ENCODE assay signal across 15 cellular contexts in genomic region chr2:224892574-224893204, GRCh38.
DNase-seq lines count a peak whose midpoint lies in the region; ATAC-seq lines count a peak whose summit lies in the region.
"Had no signal": no experiment of that assay in that cellular context is flagged by ENCODE, and none has a peak within 500 bp of the region (broad histone marks: within the 10 kb centered on the region; RNA-seq: fewer than 3 reads in every experiment).

No MANE protein-coding gene starts in this region.

- H3K9me3 Mint-ChIP-seq in central memory CD8-positive, alpha-beta T cell, result no peaks in the 10 kb centered on the region

- H3K4me3 Mint-ChIP-seq in central memory CD8-positive, alpha-beta T cell, result no peak overlapping the region

- H3K4me1 Mint-ChIP-seq in central memory CD8-positive, alpha-beta T cell, result peaks cover 40% of the 10 kb centered on the region

- peak overlapping the region; percentile 72 for H3K27ac Mint-ChIP-seq in central memory CD8-positive, alpha-beta T cell (ENCODE audit: low read depth)
- H3K27ac Mint-ChIP-seq: activated T-helper 2 cell treated with anti-CD3 and anti-CD28 coated beads, Interferon-gamma antibody, Interleukin-2, Interleukin-4, amounts not matched to agents 10 μg/mL and 5 μg/mL and 100 μg/mL, durations not matched to agents 14 hours and 24 hours and 36 hours had no signal

- ATAC-seq in central memory CD8-positive, alpha-beta T cell (replicated peaks; ENCODE audit: extremely low read depth, poor library complexity, severe bottlenecking), result no peak
- no peak for ATAC-seq in HG02588 (IDR thresholded peaks at IDR 0.05; ENCODE audit: unreplicated experiment)
- ATAC-seq in HG03135 (IDR thresholded peaks at IDR 0.05; ENCODE audit: unreplicated experiment), result no peak
- ATAC-seq: SK-N-SH treated with all-trans-retinoic acid at 6 μM for 48 hours had no signal

- H3K36me3 Mint-ChIP-seq in central memory CD8-positive, alpha-beta T cell (ENCODE audit: insufficient read depth), result peaks cover 48% of the 10 kb centered on the region

- DNase-seq in ELF-1 (ENCODE audit: low read depth, low spot score), result peak; percentile 40
- peak; percentile 77 for DNase-seq in MV-4-11 (lab: John Stamatoyannopoulos, UW)
- DNase-seq in central memory CD8-positive, alpha-beta T cell (ENCODE audit: low spot score in 2 of 2), result no peak
- peak; percentile 34 for DNase-seq in pons (ENCODE audit: low spot score)
- DNase-seq in midbrain (lab: John Stamatoyannopoulos, UW), result no peak
- DNase-seq: activated CD4-positive, CD25-positive, alpha-beta regulatory T cell treated with anti-CD3 and anti-CD28 coated beads, Interleukin-2, amount 50 U/mL, for 72 hours; brain microvascular endothelial cell; NCI-H2029; nucleus accumbens; small intestine; tibial artery had no signal

- H3K27me3 Mint-ChIP-seq in central memory CD8-positive, alpha-beta T cell, result no peaks in the 10 kb centered on the region

Comparison
In these comparisons a context has a peak if more than half of its experiments do, and no peak if none do; other contexts are left out.
1. DNase-seq: peak in ELF-1 (single experiment), MV-4-11 (single experiment) and pons (single experiment); none in central memory CD8-positive, alpha-beta T cell (0 of 2) and midbrain (single experiment).